In the genomic region with DNA sequence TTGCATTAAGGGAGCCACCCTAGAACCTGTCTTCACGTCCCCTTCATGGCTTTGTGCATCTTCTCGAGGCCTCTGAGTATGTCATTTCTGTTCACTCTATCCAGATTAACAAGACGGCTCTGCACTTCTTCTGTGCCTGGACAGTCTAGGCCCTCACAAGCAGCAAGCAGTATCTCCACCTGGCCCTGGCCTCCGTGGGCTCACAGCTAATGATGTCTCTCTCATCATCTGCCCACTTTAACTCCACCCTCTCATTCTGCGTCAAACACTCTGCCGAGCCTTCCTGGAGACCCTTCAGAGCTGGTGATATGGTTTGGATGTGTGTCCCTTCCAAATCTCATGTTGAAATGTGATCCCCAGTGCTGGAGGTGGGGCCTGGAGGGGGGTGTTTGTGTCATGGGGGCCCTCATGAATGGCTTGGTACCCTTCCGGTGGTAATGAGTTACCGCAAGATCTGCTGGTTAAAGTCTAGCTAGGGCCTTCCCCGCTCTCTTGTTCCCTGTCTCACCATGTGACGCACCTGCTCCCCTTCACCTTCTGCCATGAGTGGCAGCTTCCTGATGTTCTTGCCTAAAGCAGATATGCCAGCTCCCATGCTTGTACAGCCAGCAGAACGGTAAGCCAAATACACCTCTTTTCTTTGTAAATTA, we compare ENCODE assay signal across 23 cellular contexts.
DNase-seq lines count a peak whose midpoint lies in the region; ATAC-seq and TF ChIP-seq lines count a peak whose summit lies in the region.
"Had no signal": no experiment of that assay in that cellular context is flagged by ENCODE, and none has a peak within 500 bp of the region (broad histone marks: within the 10 kb centered on the region; RNA-seq: fewer than 3 reads in every experiment).

No MANE protein-coding gene starts in this region.

- H3K27me3 Mint-ChIP-seq in activated CD4-positive, alpha-beta T cell treated with anti-CD3 and anti-CD28 coated beads, Interleukin-2, amount 10 ng/mL, durations not matched to agents 24 days and 14 days = no peaks in the 10 kb centered on the region
- no peaks in the 10 kb centered on the region for H3K27me3 Mint-ChIP-seq in CD4-positive, alpha-beta memory T cell
- H3K27me3 Mint-ChIP-seq: activated CD4-positive, alpha-beta memory T cell treated with anti-CD3 and anti-CD28 coated beads for 36 hours had no signal

- CTCF ChIA-PET in CD4-positive, alpha-beta memory T cell (lab: Charles Lee; ENCODE audit: partially characterized antibody) = no interaction called here

- no peaks in the 10 kb centered on the region for H3K27me3 ChIP-seq in CD4-positive, alpha-beta memory T cell (ENCODE audit: insufficient read depth, low read length)
- H3K27me3 ChIP-seq in RWPE2 (ENCODE audit: insufficient read depth, poor library complexity, severe bottlenecking) (no peaks in the 10 kb centered on the region), osteoblast (ENCODE audit: insufficient read depth, low read length) (no peaks in the 10 kb centered on the region)
- H3K27me3 ChIP-seq: breast epithelium, upper lobe of right lung had no signal

- no peak overlapping the region for H3K4me3 ChIP-seq in CD4-positive, alpha-beta memory T cell (ENCODE audit: low read length in 2 of 2)
- H3K4me3 ChIP-seq in RWPE2 (ENCODE audit: severe bottlenecking) (no peak overlapping the region), osteoblast (ENCODE audit: insufficient read depth, low read length) (no peak overlapping the region)
- H3K4me3 ChIP-seq: breast epithelium, upper lobe of right lung had no signal

- H3K4me1 ChIP-seq in CD4-positive, alpha-beta memory T cell (ENCODE audit: insufficient read depth, low read length) = peaks cover 29% of the 10 kb centered on the region
- H3K4me1 ChIP-seq in RWPE2 (ENCODE audit: insufficient read depth, poor library complexity, severe bottlenecking) (no peaks in the 10 kb centered on the region), osteoblast (ENCODE audit: insufficient read depth, low read length) (peaks cover under 1% of the 10 kb centered on the region)
- H3K4me1 ChIP-seq: breast epithelium had no signal

- H3K36me3 ChIP-seq in CD4-positive, alpha-beta memory T cell (ENCODE audit: insufficient read depth, low read length) = no peaks in the 10 kb centered on the region
- no peaks in the 10 kb centered on the region for H3K36me3 ChIP-seq in RWPE2 (ENCODE audit: low read depth)
- no peaks in the 10 kb centered on the region for H3K36me3 ChIP-seq in osteoblast (ENCODE audit: insufficient read depth, low read length)
- H3K36me3 ChIP-seq: breast epithelium, upper lobe of right lung, WERI-Rb-1 had no signal

- intact Hi-C loops in activated CD4-positive, alpha-beta T cell treated with anti-CD3 and anti-CD28 coated beads, Interleukin-2, amount 10 ng/mL, durations not matched to agents 24 days and 14 days (cut with micrococcal nuclease) = loop anchor here (10.0 kb wide), 1 partner anchor 565 kb away; no protein-coding TSS in a partner anchor
- intact Hi-C loops in CD4-positive, alpha-beta memory T cell (cut with micrococcal nuclease) = no loop called here

- no peak overlapping the region for H2AFZ ChIP-seq in osteoblast (ENCODE audit: low read length)

- H3K36me3 Mint-ChIP-seq in activated CD4-positive, alpha-beta T cell treated with anti-CD3 and anti-CD28 coated beads, Interleukin-2, amount 10 ng/mL, durations not matched to agents 24 days and 14 days (ENCODE audit: low read depth) = no peaks in the 10 kb centered on the region
- no peaks in the 10 kb centered on the region for H3K36me3 Mint-ChIP-seq in CD4-positive, alpha-beta memory T cell
- H3K36me3 Mint-ChIP-seq: activated CD4-positive, alpha-beta memory T cell treated with anti-CD3 and anti-CD28 coated beads for 36 hours had no signal

- POLR2A ChIA-PET in CD4-positive, alpha-beta memory T cell (lab: Charles Lee; ENCODE audit: partially characterized antibody) = no interaction called here

- H3K9me3 Mint-ChIP-seq in activated CD4-positive, alpha-beta T cell treated with anti-CD3 and anti-CD28 coated beads, Interleukin-2, amount 10 ng/mL, durations not matched to agents 24 days and 14 days = no peaks in the 10 kb centered on the region
- H3K9me3 Mint-ChIP-seq in CD4-positive, alpha-beta memory T cell = no peaks in the 10 kb centered on the region
- H3K9me3 Mint-ChIP-seq: activated CD4-positive, alpha-beta memory T cell treated with anti-CD3 and anti-CD28 coated beads for 36 hours; stimulated activated naive CD8-positive, alpha-beta T cell treated with anti-CD3 and anti-CD28 coated beads, Interleukin-15, amount 100 ng/mL, for 72 hours; T-helper 2 cell treated with Interferon-gamma antibody and Interleukin-4, amounts not matched to agents 5 μg/mL and 100 μg/mL, for 36 hours had no signal

- H3K9me3 ChIP-seq in CD4-positive, alpha-beta memory T cell (ENCODE audit: control insufficient read depth in 1 of 2, low read length in 2 of 2) = no peaks in the 10 kb centered on the region
- H3K9me3 ChIP-seq in RWPE2 (ENCODE audit: severe bottlenecking) = no peaks in the 10 kb centered on the region
- no peaks in the 10 kb centered on the region for H3K9me3 ChIP-seq in osteoblast (ENCODE audit: low read depth, low read length)
- H3K9me3 ChIP-seq: breast epithelium, SK-N-SH, upper lobe of right lung had no signal

- no peak for TF ChIP-seq CTCF in RWPE2 (IDR thresholded peaks at IDR 0.05; ENCODE audit: poor library complexity, severe bottlenecking)
- TF ChIP-seq CTCF in osteoblast (IDR thresholded peaks at IDR 0.05; ENCODE audit: extremely low read depth, low read depth, low read length) = no peak

- no peak overlapping the region for H3K4me3 Mint-ChIP-seq in activated CD4-positive, alpha-beta T cell treated with anti-CD3 and anti-CD28 coated beads, Interleukin-2, amount 10 ng/mL, durations not matched to agents 24 days and 14 days
- H3K4me3 Mint-ChIP-seq in CD4-positive, alpha-beta memory T cell = peak overlapping the region in 1 of 8 donors; percentile 28
- H3K4me3 Mint-ChIP-seq: activated CD4-positive, alpha-beta memory T cell treated with anti-CD3 and anti-CD28 coated beads for 36 hours; B cell; stimulated activated naive CD8-positive, alpha-beta T cell treated with anti-CD3 and anti-CD28 coated beads, Interleukin-15, amount 100 ng/mL, for 72 hours; T-helper 2 cell treated with Interferon-gamma antibody and Interleukin-4, amounts not matched to agents 5 μg/mL and 100 μg/mL, for 36 hours had no signal

- H3K79me2 ChIP-seq in osteoblast (ENCODE audit: insufficient read depth, low read length) = no peaks in the 10 kb centered on the region

- peak overlapping the region; percentile 35 for H3K27ac Mint-ChIP-seq in activated CD4-positive, alpha-beta T cell treated with anti-CD3 and anti-CD28 coated beads, Interleukin-2, amount 10 ng/mL, durations not matched to agents 24 days and 14 days
- H3K27ac Mint-ChIP-seq in CD4-positive, alpha-beta memory T cell = peak overlapping the region in 4 of 7 donors; percentile 37 to 81 (median 74)
- H3K27ac Mint-ChIP-seq: activated CD4-positive, alpha-beta memory T cell treated with anti-CD3 and anti-CD28 coated beads for 36 hours; B cell; stimulated activated naive CD8-positive, alpha-beta T cell treated with anti-CD3 and anti-CD28 coated beads, Interleukin-15, amount 100 ng/mL, for 72 hours; T-helper 2 cell treated with Interferon-gamma antibody and Interleukin-4, amounts not matched to agents 5 μg/mL and 100 μg/mL, for 36 hours had no signal

- H4K20me1 ChIP-seq in osteoblast (ENCODE audit: insufficient read depth, low read length) = no peaks in the 10 kb centered on the region

- no peak overlapping the region for H3K27ac ChIP-seq in CD4-positive, alpha-beta memory T cell (ENCODE audit: low read depth, low read length)
- no peak overlapping the region for H3K27ac ChIP-seq in RWPE2 (ENCODE audit: poor library complexity, severe bottlenecking)
- H3K27ac ChIP-seq in osteoblast (ENCODE audit: low read depth, low read length) = no peak overlapping the region
- H3K27ac ChIP-seq: breast epithelium, upper lobe of right lung, WERI-Rb-1 had no signal

- no peak for DNase-seq in activated CD4-positive, alpha-beta T cell treated with anti-CD3 and anti-CD28 coated beads, Interleukin-2, amount 10 ng/mL, durations not matched to agents 24 days and 14 days
- DNase-seq in activated CD4-positive, alpha-beta T cell treated with anti-CD3 and anti-CD28 coated beads, Interleukin-2, amount 50 U/mL, for 1 hour = no peak
- no peak for DNase-seq in CD4-positive, alpha-beta memory T cell
- DNase-seq in RWPE2 (ENCODE audit: low spot score) (peak; percentile 17), osteoblast (ENCODE audit: insufficient read length, low spot score, missing footprints) (peak; percentile 58), NAMALWA (ENCODE audit: low spot score) (no peak)
- DNase-seq: activated CD4-positive, alpha-beta memory T cell treated with anti-CD3 and anti-CD28 coated beads for 36 hours; Kasumi-1; midbrain; NCI-H1105 treated with DMSO at 0.1 percent for 48 hours; NCI-H82; SK-N-SH; stimulated activated CD4-positive, alpha-beta T cell treated with anti-CD3 and anti-CD28 coated beads, Interleukin-4, amount 100 ng/mL, for 1 hour; stimulated activated naive CD8-positive, alpha-beta T cell treated with anti-CD3 and anti-CD28 coated beads, Interleukin-15, amount 100 ng/mL, for 72 hours; upper lobe of right lung; WERI-Rb-1 had no signal

- no peak overlapping the region for H3K4me2 ChIP-seq in osteoblast (ENCODE audit: insufficient read depth, low read length)
- H3K4me2 ChIP-seq: SK-N-SH had no signal

- ATAC-seq in RWPE2 (ENCODE audit: low read depth) (no peak), HG02642 (IDR thresholded peaks at IDR 0.05; ENCODE audit: poor library complexity, unreplicated experiment) (no peak), HG03432 (IDR thresholded peaks at IDR 0.05; ENCODE audit: unreplicated experiment) (no peak)
- ATAC-seq: HCT116; Panc1; stimulated activated naive CD8-positive, alpha-beta T cell treated with anti-CD3 and anti-CD28 coated beads, Interleukin-15, amount 100 ng/mL, for 72 hours; upper lobe of right lung had no signal

- H3K4me1 Mint-ChIP-seq in activated CD4-positive, alpha-beta T cell treated with anti-CD3 and anti-CD28 coated beads, Interleukin-2, amount 10 ng/mL, durations not matched to agents 24 days and 14 days = peaks cover 44% of the 10 kb centered on the region
- peaks cover 20 to 41% (median 26%) of the 10 kb centered on the region in 4 donors for H3K4me1 Mint-ChIP-seq in CD4-positive, alpha-beta memory T cell

Comparison
In these comparisons a context has a peak if more than half of its experiments do, and no peak if none do; other contexts are left out.
1. DNase-seq: peak in RWPE2 (single experiment) and osteoblast (single experiment); none in activated CD4-positive, alpha-beta T cell treated with anti-CD3 and anti-CD28 coated beads, Interleukin-2, amount 10 ng/mL, durations not matched to agents 24 days and 14 days (single experiment), activated CD4-positive, alpha-beta T cell treated with anti-CD3 and anti-CD28 coated beads, Interleukin-2, amount 50 U/mL, for 1 hour (single experiment), CD4-positive, alpha-beta memory T cell (0 of 5) and NAMALWA (single experiment).